ENCODE assay signal across 1 cellular context in genomic region chr4:56637791-56638190, GRCh38.
A peak's percentile ranks its signal among the peaks of the same experiment; 100 is the strongest.
TF ChIP-seq lines count a peak whose summit lies in the region.

No MANE protein-coding gene starts in this region.

TF ChIP-seq in HepG2, 621 proteins besides CTCF, POLR2A, EP300 and RAD21:
- TF ChIP-seq ATF7 (IDR thresholded peaks at IDR 0.05), result 0 out of 2 replicates have a peak, but pooled peaks have one; percentile 21
- TF ChIP-seq ATF7 (CRISPR knock-in tag; IDR thresholded peaks at IDR 0.05), result no peak
- no peak for TF ChIP-seq ZFP62 (CRISPR knock-in tag; IDR thresholded peaks at IDR 0.05)
- TF ChIP-seq NFRKB (IDR thresholded peaks at IDR 0.05), result no peak
